In the genomic region with DNA sequence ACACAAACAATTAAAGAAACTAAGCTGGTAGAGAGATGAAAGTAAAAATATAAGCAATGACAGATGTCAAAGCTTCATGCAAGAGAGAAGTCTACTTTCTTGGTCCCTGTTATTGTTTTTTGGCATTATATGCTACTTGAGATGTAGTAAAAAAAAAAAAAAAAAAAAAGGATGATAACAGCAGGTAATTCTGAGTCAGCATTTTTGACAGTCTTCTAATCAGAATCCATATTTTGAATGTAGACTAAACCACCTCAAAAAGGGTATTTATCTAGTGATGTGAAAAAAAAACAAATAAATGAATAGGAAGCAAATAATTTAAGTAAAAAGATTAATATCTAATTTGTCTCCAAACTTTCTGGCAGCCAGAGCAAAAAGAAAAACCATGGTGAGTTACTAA, we compare ENCODE assay signal across 1 cellular context.
TF ChIP-seq lines count a peak whose summit lies in the region.

No MANE protein-coding gene starts in this region.

TF ChIP-seq in HepG2, 621 proteins besides CTCF, POLR2A, EP300 and RAD21 (continued from another document):
- TF ChIP-seq, protein P1, sequence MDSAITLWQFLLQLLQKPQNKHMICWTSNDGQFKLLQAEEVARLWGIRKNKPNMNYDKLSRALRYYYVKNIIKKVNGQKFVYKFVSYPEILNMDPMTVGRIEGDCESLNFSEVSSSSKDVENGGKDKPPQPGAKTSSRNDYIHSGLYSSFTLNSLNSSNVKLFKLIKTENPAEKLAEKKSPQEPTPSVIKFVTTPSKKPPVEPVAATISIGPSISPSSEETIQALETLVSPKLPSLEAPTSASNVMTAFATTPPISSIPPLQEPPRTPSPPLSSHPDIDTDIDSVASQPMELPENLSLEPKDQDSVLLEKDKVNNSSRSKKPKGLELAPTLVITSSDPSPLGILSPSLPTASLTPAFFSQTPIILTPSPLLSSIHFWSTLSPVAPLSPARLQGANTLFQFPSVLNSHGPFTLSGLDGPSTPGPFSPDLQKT (CRISPR knock-in tag; IDR thresholded peaks at IDR 0.05; ENCODE audit: borderline replicate concordance), result no peak
- TF ChIP-seq FOXA3 (CRISPR knock-in tag; IDR thresholded peaks at IDR 0.05), result no peak
- TF ChIP-seq MAFF (IDR thresholded peaks at IDR 0.05; ENCODE audit: low read depth, low read length), result peak; percentile 91
- no peak for TF ChIP-seq ZNF251 (CRISPR knock-in tag; IDR thresholded peaks at IDR 0.05)
- TF ChIP-seq KAT2B (IDR thresholded peaks at IDR 0.05; ENCODE audit: borderline replicate concordance, low read depth, low read length), result no peak
- no peak for TF ChIP-seq PITX1 (CRISPR knock-in tag; IDR thresholded peaks at IDR 0.05)
- no peak for TF ChIP-seq KLF15 (CRISPR knock-in tag; IDR thresholded peaks at IDR 0.05; ENCODE audit: borderline replicate concordance)
- no peak for TF ChIP-seq CBFB (CRISPR knock-in tag; IDR thresholded peaks at IDR 0.05)
- peak; percentile 90 to 96 for TF ChIP-seq MAFK (conservative IDR thresholded peaks at IDR 0.05 in 1 of 2, IDR thresholded peaks at IDR 0.05 in 1 of 2; ENCODE audit: low read length in 2 of 2)
- no peak for TF ChIP-seq TMF1 (CRISPR knock-in tag; IDR thresholded peaks at IDR 0.05; ENCODE audit: low read depth)
- TF ChIP-seq, protein P2, sequence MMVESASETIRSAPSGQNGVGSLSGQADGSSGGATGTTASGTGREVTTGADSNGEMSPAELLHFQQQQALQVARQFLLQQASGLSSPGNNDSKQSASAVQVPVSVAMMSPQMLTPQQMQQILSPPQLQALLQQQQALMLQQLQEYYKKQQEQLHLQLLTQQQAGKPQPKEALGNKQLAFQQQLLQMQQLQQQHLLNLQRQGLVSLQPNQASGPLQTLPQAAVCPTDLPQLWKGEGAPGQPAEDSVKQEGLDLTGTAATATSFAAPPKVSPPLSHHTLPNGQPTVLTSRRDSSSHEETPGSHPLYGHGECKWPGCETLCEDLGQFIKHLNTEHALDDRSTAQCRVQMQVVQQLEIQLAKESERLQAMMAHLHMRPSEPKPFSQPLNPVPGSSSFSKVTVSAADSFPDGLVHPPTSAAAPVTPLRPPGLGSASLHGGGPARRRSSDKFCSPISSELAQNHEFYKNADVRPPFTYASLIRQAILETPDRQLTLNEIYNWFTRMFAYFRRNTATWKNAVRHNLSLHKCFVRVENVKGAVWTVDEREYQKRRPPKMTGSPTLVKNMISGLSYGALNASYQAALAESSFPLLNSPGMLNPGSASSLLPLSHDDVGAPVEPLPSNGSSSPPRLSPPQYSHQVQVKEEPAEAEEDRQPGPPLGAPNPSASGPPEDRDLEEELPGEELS (CRISPR knock-in tag; IDR thresholded peaks at IDR 0.05), result no peak
- no peak for TF ChIP-seq ZNF670 (CRISPR knock-in tag; IDR thresholded peaks at IDR 0.05; ENCODE audit: borderline replicate concordance)
